ENCODE assay signal across 8 cellular contexts in genomic region chr22:24189249-24190158, GRCh38. TPM values are rescaled to one million over a fixed set of nuclear protein-coding genes. Genes with fewer than 3 reads are reported as not detected.
A peak's percentile ranks its signal among the peaks of the same experiment; 100 is the strongest.
DNase-seq lines count a peak whose midpoint lies in the region; ATAC-seq and TF ChIP-seq lines count a peak whose summit lies in the region.

No MANE protein-coding gene starts in this region.

- WGBS in liver = 54% methylated on average over 23 of the region's 23 CpGs

- H3K36me3 Mint-ChIP-seq in T-helper 2 cell treated with Interferon-gamma antibody and Interleukin-4, amounts not matched to agents 5 μg/mL and 100 μg/mL, for 36 hours (ENCODE audit: low read depth) = no peaks in the 10 kb centered on the region

- ATAC-seq in HG03095 (IDR thresholded peaks at IDR 0.05; ENCODE audit: unreplicated experiment) (no peak), HG03469 (IDR thresholded peaks at IDR 0.05; ENCODE audit: unreplicated experiment) (no peak)

- no peak overlapping the region for H3K9ac ChIP-seq in liver (ENCODE audit: low read depth in 1 of 2, low read length in 2 of 2)

- no peaks in the 10 kb centered on the region for H3K27me3 Mint-ChIP-seq in T-helper 2 cell treated with Interferon-gamma antibody and Interleukin-4, amounts not matched to agents 5 μg/mL and 100 μg/mL, for 36 hours (ENCODE audit: low read depth)

- DNase-seq in ELF-1 (ENCODE audit: low read depth, low spot score) (peak; percentile 81), coronary artery (ENCODE audit: low spot score) (no peak)
- peak; percentile 55 for DNase-seq in T-helper 2 cell treated with Interferon-gamma antibody and Interleukin-4, amounts not matched to agents 5 μg/mL and 100 μg/mL, for 36 hours (ENCODE audit: low spot score)
- DNase-seq in stimulated activated CD8-positive, alpha-beta memory T cell treated with anti-CD3 and anti-CD28 coated beads, Interleukin-15, amount 100 ng/mL, for 48 hours (ENCODE audit: low read depth in 2 of 2) = peak; percentile 21 to 22

- no peaks in the 10 kb centered on the region for H3K9me3 Mint-ChIP-seq in T-helper 2 cell treated with Interferon-gamma antibody and Interleukin-4, amounts not matched to agents 5 μg/mL and 100 μg/mL, for 36 hours

- H3K4me3 Mint-ChIP-seq in T-helper 2 cell treated with Interferon-gamma antibody and Interleukin-4, amounts not matched to agents 5 μg/mL and 100 μg/mL, for 36 hours = no peak overlapping the region

- TF ChIP-seq CTCF in coronary artery (IDR thresholded peaks at IDR 0.05) (peak; percentile 81), liver (IDR thresholded peaks at IDR 0.05; ENCODE audit: low read depth, low read length, missing input control) (peak; percentile 94)

- no peaks in the 10 kb centered on the region for H3K4me1 ChIP-seq in liver (ENCODE audit: control insufficient read depth in 4 of 4, insufficient read depth in 4 of 4, low read length in 3 of 4)

- peak overlapping the region in 1 of 2 donors; percentile 56 for H3K27ac ChIP-seq in coronary artery
- H3K27ac ChIP-seq in liver (ENCODE audit: low read depth in 1 of 2, low read length in 2 of 2) = no peak overlapping the region

- H3K4me1 Mint-ChIP-seq in T-helper 2 cell treated with Interferon-gamma antibody and Interleukin-4, amounts not matched to agents 5 μg/mL and 100 μg/mL, for 36 hours (ENCODE audit: low read depth) = peaks cover 2% of the 10 kb centered on the region

- H3K27ac Mint-ChIP-seq in T-helper 2 cell treated with Interferon-gamma antibody and Interleukin-4, amounts not matched to agents 5 μg/mL and 100 μg/mL, for 36 hours = peak overlapping the region; percentile 84

- H3K4me3 ChIP-seq in coronary artery (no peak overlapping the region), liver (ENCODE audit: low read depth in 1 of 3, low read length in 3 of 3) (no peak overlapping the region)

- peak; percentile 72 for TF ChIP-seq EP300 in Ishikawa (IDR thresholded peaks at IDR 0.05; ENCODE audit: borderline replicate concordance)

- no peaks in the 10 kb centered on the region for H3K36me3 ChIP-seq in liver (ENCODE audit: control insufficient read depth in 4 of 4, insufficient read depth in 3 of 4, low read depth in 1 of 4, low read length in 3 of 4)

- H3K9me3 ChIP-seq in liver (ENCODE audit: control insufficient read depth in 4 of 4, low read length in 3 of 4) = no peaks in the 10 kb centered on the region

- TF ChIP-seq RAD21 in Ishikawa (IDR thresholded peaks at IDR 0.05; ENCODE audit: low read depth) = peak; percentile 99
- peak; percentile 94 to 97 for TF ChIP-seq RAD21 in liver (IDR thresholded peaks at IDR 0.05)

- H3K27me3 ChIP-seq in liver (ENCODE audit: control insufficient read depth in 4 of 4, insufficient read depth in 4 of 4, low read length in 3 of 4) = no peaks in the 10 kb centered on the region

TF ChIP-seq in Ishikawa, 13 proteins besides CTCF, POLR2A, EP300 and RAD21 (continues in another document):
- TF ChIP-seq EGR1 (IDR thresholded peaks at IDR 0.05) = 0 out of 2 replicates have a peak, but pooled peaks have one; percentile 19
- TF ChIP-seq, protein P1, sequence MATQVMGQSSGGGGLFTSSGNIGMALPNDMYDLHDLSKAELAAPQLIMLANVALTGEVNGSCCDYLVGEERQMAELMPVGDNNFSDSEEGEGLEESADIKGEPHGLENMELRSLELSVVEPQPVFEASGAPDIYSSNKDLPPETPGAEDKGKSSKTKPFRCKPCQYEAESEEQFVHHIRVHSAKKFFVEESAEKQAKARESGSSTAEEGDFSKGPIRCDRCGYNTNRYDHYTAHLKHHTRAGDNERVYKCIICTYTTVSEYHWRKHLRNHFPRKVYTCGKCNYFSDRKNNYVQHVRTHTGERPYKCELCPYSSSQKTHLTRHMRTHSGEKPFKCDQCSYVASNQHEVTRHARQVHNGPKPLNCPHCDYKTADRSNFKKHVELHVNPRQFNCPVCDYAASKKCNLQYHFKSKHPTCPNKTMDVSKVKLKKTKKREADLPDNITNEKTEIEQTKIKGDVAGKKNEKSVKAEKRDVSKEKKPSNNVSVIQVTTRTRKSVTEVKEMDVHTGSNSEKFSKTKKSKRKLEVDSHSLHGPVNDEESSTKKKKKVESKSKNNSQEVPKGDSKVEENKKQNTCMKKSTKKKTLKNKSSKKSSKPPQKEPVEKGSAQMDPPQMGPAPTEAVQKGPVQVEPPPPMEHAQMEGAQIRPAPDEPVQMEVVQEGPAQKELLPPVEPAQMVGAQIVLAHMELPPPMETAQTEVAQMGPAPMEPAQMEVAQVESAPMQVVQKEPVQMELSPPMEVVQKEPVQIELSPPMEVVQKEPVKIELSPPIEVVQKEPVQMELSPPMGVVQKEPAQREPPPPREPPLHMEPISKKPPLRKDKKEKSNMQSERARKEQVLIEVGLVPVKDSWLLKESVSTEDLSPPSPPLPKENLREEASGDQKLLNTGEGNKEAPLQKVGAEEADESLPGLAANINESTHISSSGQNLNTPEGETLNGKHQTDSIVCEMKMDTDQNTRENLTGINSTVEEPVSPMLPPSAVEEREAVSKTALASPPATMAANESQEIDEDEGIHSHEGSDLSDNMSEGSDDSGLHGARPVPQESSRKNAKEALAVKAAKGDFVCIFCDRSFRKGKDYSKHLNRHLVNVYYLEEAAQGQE (IDR thresholded peaks at IDR 0.05; ENCODE audit: low read depth) = no peak
- TF ChIP-seq TAF1 (IDR thresholded peaks at IDR 0.05; ENCODE audit: low read depth) = no peak
- peak; percentile 8; the same call in 1 of the 2 replicates for TF ChIP-seq YY1 (IDR thresholded peaks at IDR 0.05; ENCODE audit: low read depth)
- peak; percentile 89 for TF ChIP-seq TCF12 (IDR thresholded peaks at IDR 0.05; ENCODE audit: low read depth)
- peak; percentile 97 for TF ChIP-seq TEAD4 (IDR thresholded peaks at IDR 0.05)
- peak; percentile 97 for TF ChIP-seq NFIC (IDR thresholded peaks at IDR 0.05)
- TF ChIP-seq USF1 (IDR thresholded peaks at IDR 0.05) = no peak
- TF ChIP-seq CREB1 (IDR thresholded peaks at IDR 0.05; ENCODE audit: low read depth) = no peak
- peak; percentile 30; the same call in 1 of the 2 replicates for TF ChIP-seq FOXM1 (IDR thresholded peaks at IDR 0.05; ENCODE audit: borderline replicate concordance, low read depth)

TF ChIP-seq in liver, 16 proteins besides CTCF, POLR2A, EP300 and RAD21:
- TF ChIP-seq YY1 (IDR thresholded peaks at IDR 0.05) = no peak
- TF ChIP-seq NR2F2 (IDR thresholded peaks at IDR 0.05) = peak; percentile 46

RNA-seq across cellular contexts. Expression of gene SUSD2, which starts 8.2 kb away (rescaled TPM):
- under 1 TPM; 0.14 to 0.75 TPM for total RNA-seq in liver
- polyA plus RNA-seq in liver = 1 to 10 TPM in 1 of 2 donors, under 1 TPM in 1; 0.28 to 2.5 TPM

RNA-seq across cellular contexts. Expression of gene GGT5, which starts 55.4 kb away (rescaled TPM):
- 10 to 100 TPM in 1 of 2 donors, 1 to 10 TPM in 1; 6.3 to 20.7 TPM for total RNA-seq in liver
- polyA plus RNA-seq in liver = 10 to 100 TPM; 19.6 to 35.0 TPM
